15 cellular contexts compared by ENCODE assay signal in the genomic region with DNA sequence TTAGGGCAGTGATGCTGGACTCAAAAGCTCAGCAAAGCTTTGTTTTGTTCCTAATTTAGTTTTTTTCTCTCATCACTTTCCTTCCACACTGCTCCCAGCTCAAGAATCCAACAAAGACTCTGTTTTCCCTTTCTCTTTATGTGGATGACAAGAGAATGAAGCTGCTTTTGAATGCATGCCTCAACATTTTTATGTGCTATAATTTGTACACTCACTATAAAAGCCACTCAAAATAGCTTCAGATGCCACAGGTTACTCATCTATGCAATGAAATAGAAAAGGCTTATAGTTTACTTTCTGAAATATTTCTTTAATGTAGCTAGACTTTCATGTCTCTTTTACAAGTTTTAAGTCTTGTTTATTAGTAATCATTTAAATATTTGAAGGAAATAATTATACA.
DNase-seq lines count a peak whose midpoint lies in the region; ATAC-seq, FAIRE-seq and TF ChIP-seq lines count a peak whose summit lies in the region.
"Had no signal": no experiment of that assay in that cellular context is flagged by ENCODE, and none has a peak within 500 bp of the region (broad histone marks: within the 10 kb centered on the region; RNA-seq: fewer than 3 reads in every experiment).

No MANE protein-coding gene starts in this region.

- H3K4ac ChIP-seq in IMR-90 (ENCODE audit: low read depth, low read length) (no peak overlapping the region), H1 (replicated peaks; ENCODE audit: insufficient read length, low read depth, low read length) (no peak overlapping the region)

- no peak overlapping the region for H2AFZ ChIP-seq in IMR-90 (replicated peaks; ENCODE audit: low read length, poor library complexity)
- H2AFZ ChIP-seq in H1 (ENCODE audit: low read length) = peak overlapping the region; percentile 21; the same call in 1 of the 2 replicates
- H2AFZ ChIP-seq in osteoblast (ENCODE audit: low read length) = peak overlapping the region; percentile 36

- no peaks in the 10 kb centered on the region for H3K36me3 ChIP-seq in BJ (ENCODE audit: control insufficient read depth, insufficient read depth, low read length)
- no peaks in the 10 kb centered on the region for H3K36me3 ChIP-seq in IMR-90 (ENCODE audit: control insufficient read depth, insufficient read depth, low read length)
- no peaks in the 10 kb centered on the region for H3K36me3 ChIP-seq in H1 (ENCODE audit: control insufficient read depth in 2 of 4, insufficient read depth in 4 of 4, low read length in 3 of 4)
- H3K36me3 ChIP-seq in osteoblast (ENCODE audit: insufficient read depth, low read length) = no peaks in the 10 kb centered on the region

- ATAC-seq in IMR-90 (ENCODE audit: low read depth) = no peak

- dilution Hi-C loops in IMR-90 (cut with HindIII; ENCODE audit: low sequenced_read_pairs, unreplicated experiment) = no loop called here

- no peak overlapping the region for H4K8ac ChIP-seq in IMR-90 (ENCODE audit: low read depth in 2 of 2, low read length in 2 of 2)
- no peak overlapping the region for H4K8ac ChIP-seq in H1 (ENCODE audit: extremely low read depth, insufficient read depth, low read length)

- H3K4me2 ChIP-seq in IMR-90 (ENCODE audit: low read depth, low read length) = peak overlapping the region; percentile 37; the same call in 1 of the 2 replicates
- no peak overlapping the region for H3K4me2 ChIP-seq in H1 (ENCODE audit: insufficient read depth in 1 of 2, low read depth in 2 of 2, low read length in 2 of 2)
- H3K4me2 ChIP-seq in osteoblast (ENCODE audit: insufficient read depth, low read length) = no peak overlapping the region

- no peak overlapping the region for H2BK12ac ChIP-seq in H1 (ENCODE audit: low read depth, low read length)

- H3K9ac ChIP-seq in IMR-90 (ENCODE audit: low read depth, low read length) (no peak overlapping the region), H1 (replicated peaks in 1 of 4; ENCODE audit: extremely low read depth in 1 of 4, low read depth in 3 of 4, low read length in 3 of 4) (no peak overlapping the region)

- no peaks in the 10 kb centered on the region for H3K23me2 ChIP-seq in H1 (ENCODE audit: low read depth, low read length)

- H3K18ac ChIP-seq in IMR-90 (ENCODE audit: low read depth, low read length) = no peak overlapping the region
- no peak overlapping the region for H3K18ac ChIP-seq in H1 (ENCODE audit: extremely low read depth, low read length)

- CTCF ChIA-PET in BJ (lab: Yijun Ruan, JAX) = no interaction called here
- CTCF ChIA-PET in IMR-90 (lab: Yijun Ruan, JAX) = interaction anchor here (0.8 kb wide), 1 partner anchor 18 kb away, joined by 3 read pairs; no protein-coding TSS in a partner anchor
- CTCF ChIA-PET in H1 (lab: Charles Lee; ENCODE audit: partially characterized antibody) = interaction anchor here (0.6 kb wide), 1 partner anchor 95 kb away, joined by 6 read pairs; no protein-coding TSS in a partner anchor

- H2BK15ac ChIP-seq in IMR-90 (ENCODE audit: low read depth, low read length) (no peak overlapping the region), H1 (ENCODE audit: low read length) (no peak overlapping the region)

- no peak for TF ChIP-seq POLR2A in IMR-90 (IDR thresholded peaks at IDR 0.05; ENCODE audit: low read depth, low read length)
- TF ChIP-seq POLR2A in H1 (IDR thresholded peaks at IDR 0.05; ENCODE audit: control extremely low read depth in 1 of 2, low read depth in 2 of 2, low read length in 2 of 2) = no peak

- H4K20me1 ChIP-seq in IMR-90 (ENCODE audit: insufficient read depth, low read length) = no peaks in the 10 kb centered on the region
- no peaks in the 10 kb centered on the region for H4K20me1 ChIP-seq in H1 (replicated peaks in 1 of 2; ENCODE audit: control insufficient read depth in 1 of 2, insufficient read depth in 2 of 2, low read length in 2 of 2)
- no peaks in the 10 kb centered on the region for H4K20me1 ChIP-seq in osteoblast (ENCODE audit: insufficient read depth, low read length)

- no TSS peak for BruUV-seq in IMR-90 (replicated peaks; lab: Mats Ljungman, UMichigan)

- TF ChIP-seq RAD21 in IMR-90 (IDR thresholded peaks at IDR 0.05; ENCODE audit: low read length) = no peak
- no peak for TF ChIP-seq RAD21 in H1 (IDR thresholded peaks at IDR 0.05 in 1 of 2, conservative IDR thresholded peaks at IDR 0.05 in 1 of 2; ENCODE audit: low read depth in 2 of 2, low read length in 2 of 2)

- H3K27ac ChIP-seq in IMR-90 (ENCODE audit: insufficient read depth, low read length) = no peak overlapping the region
- H3K27ac ChIP-seq in H1 (ENCODE audit: low read depth, low read length) = no peak overlapping the region
- no peak overlapping the region for H3K27ac ChIP-seq in osteoblast (ENCODE audit: low read depth, low read length)
- H3K27ac ChIP-seq: HL-60 had no signal

- H3K79me2 ChIP-seq in H1 (ENCODE audit: control insufficient read depth in 1 of 2, insufficient read depth in 2 of 2, low read length in 2 of 2) (no peaks in the 10 kb centered on the region), osteoblast (ENCODE audit: insufficient read depth, low read length) (no peaks in the 10 kb centered on the region)

- DNase-seq in BJ (ENCODE audit: low read depth) (peak; percentile 27), IMR-90 (no peak), H1 (ENCODE audit: low read depth in 1 of 2, low spot score in 2 of 2) (no peak), osteoblast (ENCODE audit: insufficient read length, low spot score, missing footprints) (no peak), GM19240 (ENCODE audit: insufficient read length, low spot score) (no peak), NCI-H2029 (lab: John Stamatoyannopoulos, UW) (no peak), SIG-M5 treated with dmso at 0.1 percent for 504 hours (lab: John Stamatoyannopoulos, UW; ENCODE audit: unreplicated experiment) (no peak)
- DNase-seq: 8988T; C1 segment of cervical spinal cord; CD4-positive, alpha-beta T cell; DMS79; EL; HCEC 1CT had no signal

- H3K23ac ChIP-seq in IMR-90 (ENCODE audit: low read depth, low read length) (no peak overlapping the region), H1 (ENCODE audit: insufficient read length) (no peak overlapping the region)

- no peak overlapping the region for H4K91ac ChIP-seq in IMR-90 (ENCODE audit: insufficient read depth, low read depth, low read length)
- H4K91ac ChIP-seq in H1 (replicated peaks; ENCODE audit: insufficient read length, low read length) = no peak overlapping the region

- H2BK20ac ChIP-seq in IMR-90 (ENCODE audit: low read depth, low read length) (no peak overlapping the region), H1 (ENCODE audit: low read length) (no peak overlapping the region)

- H3K4me3 ChIP-seq in BJ (ENCODE audit: low read depth, low read length) = no peak overlapping the region
- no peak overlapping the region for H3K4me3 ChIP-seq in IMR-90 (ENCODE audit: insufficient read depth, low read depth, low read length)
- H3K4me3 ChIP-seq in H1 (ENCODE audit: extremely low read depth in 1 of 4, insufficient read depth in 2 of 4, low read depth in 3 of 4, low read length in 4 of 4) = no peak overlapping the region
- no peak overlapping the region for H3K4me3 ChIP-seq in osteoblast (ENCODE audit: insufficient read depth, low read length)

- H3K79me1 ChIP-seq in IMR-90 (ENCODE audit: low read depth in 1 of 2, low read length in 2 of 2) (no peaks in the 10 kb centered on the region), H1 (ENCODE audit: low read depth, low read length) (no peaks in the 10 kb centered on the region)

- TF ChIP-seq CTCF in BJ (IDR thresholded peaks at IDR 0.05; ENCODE audit: insufficient read depth, low read depth, low read length) = no peak
- no peak for TF ChIP-seq CTCF in IMR-90 (conservative IDR thresholded peaks at IDR 0.05; ENCODE audit: low read depth, low read length)
- no peak for TF ChIP-seq CTCF in H1 (IDR thresholded peaks at IDR 0.05; ENCODE audit: control extremely low read depth in 1 of 3, insufficient read depth in 1 of 3, low read depth in 1 of 3, low read length in 3 of 3)
- TF ChIP-seq CTCF in osteoblast (IDR thresholded peaks at IDR 0.05; ENCODE audit: extremely low read depth, low read depth, low read length) = no peak

- H3K9me1 ChIP-seq in IMR-90 (ENCODE audit: insufficient read depth, low read length) = no peaks in the 10 kb centered on the region

- H3K56ac ChIP-seq in IMR-90 (ENCODE audit: extremely low read depth, insufficient read depth, low read length) (no peak overlapping the region), H1 (replicated peaks; ENCODE audit: insufficient read length, low read depth, low read length) (no peak overlapping the region)

- intact Hi-C loops in IMR-90 (cut with micrococcal nuclease) = no loop called here

- H2AK5ac ChIP-seq in IMR-90 (ENCODE audit: low read depth, low read length) = no peak overlapping the region
- H2AK5ac ChIP-seq in H1 (ENCODE audit: low read depth, low read length) = no peak overlapping the region

- H2BK5ac ChIP-seq in IMR-90 (ENCODE audit: low read depth, low read length, poor library complexity, severe bottlenecking) (no peak overlapping the region), H1 (ENCODE audit: low read depth, low read length) (no peak overlapping the region)

- POLR2A ChIA-PET in BJ (lab: Charles Lee) = interaction anchor here (0.7 kb wide), 1 partner anchor 313 kb away, joined by 3 read pairs; no protein-coding TSS in a partner anchor
- POLR2A ChIA-PET in IMR-90 (lab: Charles Lee; ENCODE audit: unreplicated experiment) = interaction anchor here (0.6 kb wide), 1 partner anchor 94 kb away, joined by 3 read pairs; no protein-coding TSS in a partner anchor
- POLR2A ChIA-PET in H1 (lab: Charles Lee; ENCODE audit: partially characterized antibody) = no interaction called here

- in situ Hi-C loops in IMR-90 (cut with MboI; ENCODE audit: low sequenced_read_pairs) = no loop called here

- no peak for FAIRE-seq in H1 (lab: Jason Lieb, UNC)
- FAIRE-seq: GM12891 had no signal

- H3K27me3 ChIP-seq in BJ (ENCODE audit: control insufficient read depth, insufficient read depth, low read length) = no peaks in the 10 kb centered on the region
- H3K27me3 ChIP-seq in IMR-90 (ENCODE audit: control insufficient read depth, insufficient read depth, low read length) = no peaks in the 10 kb centered on the region
- no peaks in the 10 kb centered on the region for H3K27me3 ChIP-seq in H1 (replicated peaks in 1 of 4; ENCODE audit: control insufficient read depth in 3 of 4, extremely low read depth in 1 of 4, insufficient read depth in 3 of 4, low read length in 3 of 4)
- H3K27me3 ChIP-seq in osteoblast (ENCODE audit: insufficient read depth, low read length) = no peaks in the 10 kb centered on the region

- H3K14ac ChIP-seq in IMR-90 (replicated peaks; ENCODE audit: low read depth, low read length) (no peak overlapping the region), H1 (ENCODE audit: insufficient read length) (no peak overlapping the region)

- H2AK9ac ChIP-seq in IMR-90 (replicated peaks; ENCODE audit: low read depth, low read length, poor library complexity) = no peak overlapping the region

- no peak for TF ChIP-seq EP300 in H1 (IDR thresholded peaks at IDR 0.05; ENCODE audit: borderline replicate concordance in 1 of 2, low read depth in 2 of 2, low read length in 2 of 2)

- no peaks in the 10 kb centered on the region for H3K4me1 ChIP-seq in IMR-90 (ENCODE audit: control insufficient read depth, insufficient read depth, low read length)
- no peaks in the 10 kb centered on the region for H3K4me1 ChIP-seq in H1 (replicated peaks in 1 of 4; ENCODE audit: control insufficient read depth in 3 of 4, insufficient read depth in 4 of 4, low read length in 3 of 4)
- no peaks in the 10 kb centered on the region for H3K4me1 ChIP-seq in osteoblast (ENCODE audit: insufficient read depth, low read length)

- H3K9me3 ChIP-seq in IMR-90 (ENCODE audit: control insufficient read depth, insufficient read depth, low read length) (no peaks in the 10 kb centered on the region), H1 (ENCODE audit: insufficient read depth in 2 of 2, low read depth in 1 of 2, low read length in 1 of 2) (no peaks in the 10 kb centered on the region), osteoblast (ENCODE audit: low read depth, low read length) (no peaks in the 10 kb centered on the region)

- H2BK120ac ChIP-seq in IMR-90 (ENCODE audit: low read depth, low read length) = no peak overlapping the region
- no peak overlapping the region for H2BK120ac ChIP-seq in H1 (replicated peaks; ENCODE audit: low read depth, low read length)

- no peak overlapping the region for H4K5ac ChIP-seq in IMR-90 (ENCODE audit: low read depth, low read length)
- no peak overlapping the region for H4K5ac ChIP-seq in H1 (ENCODE audit: insufficient read length, low read depth, low read length)
